Comparison of ENCODE assay signal across 8 cellular contexts in the genomic region with DNA sequence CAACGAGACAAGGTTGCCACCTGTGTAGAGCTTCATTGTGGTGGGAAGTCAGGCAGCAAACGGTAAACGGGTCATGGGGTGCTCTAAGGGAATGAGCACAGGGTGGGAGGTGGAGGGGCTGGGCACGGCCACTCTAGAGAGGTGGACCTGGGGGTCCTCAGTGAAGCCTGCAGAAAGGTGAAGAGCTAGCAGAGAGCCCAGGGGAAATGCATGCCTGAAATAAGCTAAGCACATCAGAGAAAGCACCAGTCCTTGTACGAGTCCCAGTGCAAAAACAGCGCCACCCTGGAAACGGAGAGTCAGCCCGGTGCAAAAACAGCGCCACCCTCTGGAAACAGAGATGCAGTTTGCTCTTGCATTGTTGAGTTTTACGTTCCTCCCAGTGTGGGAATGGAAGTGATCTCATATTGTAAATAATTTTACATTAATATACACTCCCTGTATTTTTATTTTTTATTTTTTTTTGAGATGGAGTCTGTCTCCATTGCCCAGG.
A peak's percentile ranks its signal among the peaks of the same experiment; 100 is the strongest.
DNase-seq lines count a peak whose midpoint lies in the region; ATAC-seq and FAIRE-seq lines count a peak whose summit lies in the region.

No MANE protein-coding gene starts in this region.

- DNase-seq in NCI-H2081 (lab: John Stamatoyannopoulos, UW) (peak; percentile 62 to 64), NCI-H2081 treated with DMSO at 0.1 percent for 48 hours (lab: John Stamatoyannopoulos, UW) (no peak), NCI-H1092 treated with DMSO at 0.1 percent for 48 hours (lab: John Stamatoyannopoulos, UW) (peak; percentile 23), left cardiac atrium (peak; percentile 22), frontal cortex (ENCODE audit: low spot score in 2 of 2) (no peak)
- peak; percentile 21 to 29 for DNase-seq in activated CD4-positive, alpha-beta T cell treated with anti-CD3 and anti-CD28 coated beads, Interleukin-2, amount 50 U/mL, for 4 hours
- peak; percentile 53 for DNase-seq in stimulated activated naive CD8-positive, alpha-beta T cell treated with anti-CD3 and anti-CD28 coated beads, Interleukin-15, Interleukin-2, amounts not matched to agents 100 U/mL and 50 U/mL, for 24 hours

- no peak for FAIRE-seq in frontal cortex (lab: Jason Lieb, UNC)

- ATAC-seq in left cardiac atrium = no peak
- peak; percentile 43 for ATAC-seq in stimulated activated naive CD8-positive, alpha-beta T cell treated with anti-CD3 and anti-CD28 coated beads, Interleukin-15, Interleukin-2, amounts not matched to agents 100 U/mL and 50 U/mL, for 24 hours
- no peak for ATAC-seq in HG02798 (IDR thresholded peaks at IDR 0.05; ENCODE audit: poor library complexity, unreplicated experiment)

- intact Hi-C loops in left cardiac atrium (cut with DNase I) = loop anchor here (5.0 to 10.0 kb wide), 3 partner anchors 56 to 183 kb away; no protein-coding TSS in a partner anchor

Comparison
In these comparisons a context has a peak if more than half of its experiments do, and no peak if none do; other contexts are left out.
1. DNase-seq: peak in NCI-H2081 (2 of 2), NCI-H1092 treated with DMSO at 0.1 percent for 48 hours (single experiment), activated CD4-positive, alpha-beta T cell treated with anti-CD3 and anti-CD28 coated beads, Interleukin-2, amount 50 U/mL, for 4 hours (2 of 2), left cardiac atrium (single experiment) and stimulated activated naive CD8-positive, alpha-beta T cell treated with anti-CD3 and anti-CD28 coated beads, Interleukin-15, Interleukin-2, amounts not matched to agents 100 U/mL and 50 U/mL, for 24 hours (single experiment); none in NCI-H2081 treated with DMSO at 0.1 percent for 48 hours (single experiment) and frontal cortex (0 of 2).